ENCODE assay signal across 31 cellular contexts in genomic region chr2:200653021-200653420, GRCh38.
"Had no signal": no experiment of that assay in that cellular context is flagged by ENCODE, and none has a peak within 500 bp of the region (broad histone marks: within the 10 kb centered on the region; RNA-seq: fewer than 3 reads in every experiment).

No MANE protein-coding gene starts in this region.

- H3K27ac ChIP-seq: breast epithelium, cardiac muscle cell, colonic mucosa, epithelial cell of prostate had no signal

- H3K4me1 ChIP-seq: breast epithelium, colonic mucosa had no signal

- H3K4me3 ChIP-seq: adrenal gland, breast epithelium, cardiac muscle cell, colonic mucosa had no signal

- ATAC-seq: activated CD4-positive, alpha-beta T cell treated with anti-CD3 and anti-CD28 coated beads for 36 hours; activated CD8-positive, alpha-beta memory T cell treated with anti-CD3 and anti-CD28 coated beads, Interleukin-2, amount 10 ng/mL, durations not matched to agents 7 days and 5 days; activated CD8-positive, alpha-beta T cell treated with anti-CD3 and anti-CD28 coated beads, Interleukin-2, amount 10 ng/mL, durations not matched to agents 7 days and 5 days; activated naive CD8-positive, alpha-beta T cell treated with anti-CD3 and anti-CD28 coated beads, Interleukin-2, amount 50 U/mL, for 24 hours; T-helper 17 cell had no signal

- FAIRE-seq: endometrium, endothelial cell of umbilical vein, frontal cortex had no signal

- H3K27me3 ChIP-seq: adrenal gland, breast epithelium, cardiac muscle cell, colonic mucosa had no signal

- H3K9me3 ChIP-seq: adrenal gland, breast epithelium, colonic mucosa had no signal

- H3K36me3 ChIP-seq: breast epithelium, cardiac muscle cell, colonic mucosa had no signal

- DNase-seq: activated CD4-positive, alpha-beta memory T cell treated with anti-CD3 and anti-CD28 coated beads for 36 hours; activated CD4-positive, alpha-beta T cell treated with anti-CD3 and anti-CD28 coated beads for 36 hours; activated CD4-positive, alpha-beta T cell treated with anti-CD3 and anti-CD28 coated beads, Interleukin-2, amount 10 ng/mL, durations not matched to agents 24 days and 14 days; activated CD4-positive, CD25-positive, alpha-beta regulatory T cell; activated CD4-positive, CD25-positive, alpha-beta regulatory T cell treated with anti-CD3 and anti-CD28 coated beads, Interleukin-2, amount 50 U/mL, for 72 hours; activated CD8-positive, alpha-beta memory T cell treated with anti-CD3 and anti-CD28 coated beads, Interleukin-2, amount 10 ng/mL, durations not matched to agents 7 days and 5 days; activated CD8-positive, alpha-beta memory T cell treated with anti-CD3 and anti-CD28 coated beads, Interleukin-2, amount 50 U/mL, for 4 hours; activated CD8-positive, alpha-beta T cell treated with anti-CD3 and anti-CD28 coated beads, Interleukin-2, amount 10 ng/mL, durations not matched to agents 7 days and 5 days; activated effector memory CD4-positive, alpha-beta T cell treated with anti-CD3 and anti-CD28 coated beads, Interleukin-2, amount 50 U/mL, for 16 hours; activated naive CD4-positive, alpha-beta T cell treated with anti-CD3 and anti-CD28 coated beads for 36 hours; activated naive CD8-positive, alpha-beta T cell treated with anti-CD3 and anti-CD28 coated beads for 36 hours; activated naive CD8-positive, alpha-beta T cell treated with anti-CD3 and anti-CD28 coated beads, Interleukin-2, amount 50 U/mL, for 24 hours; activated T-cell treated with anti-CD3 and anti-CD28 coated beads, Interleukin-2, amount 50 U/mL, for 1 hour; activated T-cell treated with anti-CD3 and anti-CD28 coated beads, Interleukin-2, amount 50 U/mL, for 48 hours; adrenal gland; amygdala; aorta; central memory CD4-positive, alpha-beta T cell; cerebellar nuclear complex; colonic mucosa; effector CD8-positive, alpha-beta T cell; foreskin fibroblast; T-helper 1 cell; T-helper 17 cell; T1000 had no signal
